Comparison of ENCODE assay signal across 22 cellular contexts in genomic region chr4:67587156-67587555, GRCh38. TPM values are rescaled to one million over a fixed set of nuclear protein-coding genes. Genes with fewer than 3 reads are reported as not detected.
DNase-seq lines count a peak whose midpoint lies in the region; FAIRE-seq lines count a peak whose summit lies in the region.
"Had no signal": no experiment of that assay in that cellular context is flagged by ENCODE, and none has a peak within 500 bp of the region (broad histone marks: within the 10 kb centered on the region; RNA-seq: fewer than 3 reads in every experiment).

No MANE protein-coding gene starts in this region.

- FAIRE-seq in islet of Langerhans (lab: Jason Lieb, UNC): peak; percentile 45
- FAIRE-seq: A204.1, HTR-8/SVneo, RCC 7860 had no signal

- DNase-seq in NCI-H1417 (lab: John Stamatoyannopoulos, UW) (peak in 2 of 3 experiments; percentile 4 to 36), NCI-H1417 treated with DMSO at 0.1 percent for 48 hours (lab: John Stamatoyannopoulos, UW) (no peak), NCI-H1694 treated with DMSO at 0.1 percent for 48 hours (lab: John Stamatoyannopoulos, UW) (peak; percentile 71), renal cortical epithelial cell (ENCODE audit: low read depth) (peak; percentile 53), hypothalamus (lab: John Stamatoyannopoulos, UW) (no peak), substantia nigra (lab: John Stamatoyannopoulos, UW) (no peak)
- DNase-seq in activated T-cell treated with anti-CD3 and anti-CD28 coated beads, Interleukin-2, amount 50 U/mL, for 1 hour: no peak
- DNase-seq: DMS79 treated with DMSO at 0.1 percent for 48 hours, GOT3, HCEC 1CT, KG1, NCI-H1092, NCI-H146, NCI-H2081, NCI-H774, SJCRH30, T-cell had no signal

- no peak overlapping the region for H3K27ac ChIP-seq in substantia nigra (ENCODE audit: low read depth, low read length, poor library complexity, severe bottlenecking)
- H3K27ac ChIP-seq: SJCRH30 had no signal

RNA-seq across cellular contexts. Expression of gene STAP1, which starts 28.6 kb away (rescaled TPM):
- total RNA-seq in renal cortical epithelial cell: not detected in 2 replicates
- total RNA-seq: NCI-H460 had no signal

RNA-seq across cellular contexts. Expression of gene CENPC, which starts 41.9 kb away (rescaled TPM):
- total RNA-seq in renal cortical epithelial cell: 9.2 and 13.9 TPM in 2 replicates

Comparison
In these comparisons a context has a peak if more than half of its experiments do, and no peak if none do; other contexts are left out.
1. DNase-seq: peak in NCI-H1417 (2 of 3), NCI-H1694 treated with DMSO at 0.1 percent for 48 hours (single experiment) and renal cortical epithelial cell (single experiment); none in NCI-H1417 treated with DMSO at 0.1 percent for 48 hours (single experiment), hypothalamus (0 of 51), activated T-cell treated with anti-CD3 and anti-CD28 coated beads, Interleukin-2, amount 50 U/mL, for 1 hour (single experiment) and substantia nigra (0 of 49).